In the genomic region with DNA sequence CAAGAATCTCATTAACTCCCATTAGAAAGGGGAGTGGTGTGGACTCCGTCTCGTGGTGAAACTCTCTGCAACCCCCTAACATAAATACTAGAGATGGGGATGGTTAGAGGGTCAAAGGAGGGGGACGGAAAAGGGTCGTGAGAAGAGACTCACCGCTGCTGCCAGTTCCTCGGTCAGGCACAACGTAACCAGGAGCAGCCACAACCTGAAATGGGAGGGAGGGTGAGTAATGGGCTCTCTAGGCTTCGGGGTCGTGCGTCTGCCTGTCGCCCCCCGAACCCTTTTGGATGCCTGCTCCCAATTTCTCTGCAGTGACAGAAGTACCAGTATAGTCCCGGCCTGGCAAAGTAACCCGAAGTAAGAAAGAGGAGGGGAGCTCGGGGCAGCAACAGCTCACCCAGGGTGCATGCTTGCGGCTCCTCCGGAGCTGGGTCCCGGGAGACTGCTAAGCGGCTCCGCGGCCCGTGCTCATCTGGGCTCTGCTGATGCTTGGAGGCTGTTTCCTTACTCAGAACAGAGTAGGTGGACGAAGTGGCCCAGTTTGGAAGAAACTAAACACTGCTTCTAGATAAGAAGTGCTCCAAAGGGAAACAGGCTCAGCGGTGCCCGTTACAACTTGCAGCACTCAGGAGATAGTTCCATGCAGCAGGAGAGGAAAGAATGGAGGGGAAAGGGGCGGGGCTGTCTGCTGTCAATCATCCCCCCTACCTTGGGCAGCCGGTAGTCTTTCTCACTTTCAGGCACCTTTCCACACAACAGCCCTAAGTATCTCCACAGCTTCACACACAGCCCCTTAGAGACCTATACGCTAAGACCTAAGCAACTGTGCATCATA, we compare ENCODE assay signal across 9 cellular contexts. TPM values are rescaled to one million over a fixed set of nuclear protein-coding genes. Genes with fewer than 3 reads are reported as not detected.
DNase-seq lines count a peak whose midpoint lies in the region; ATAC-seq and TF ChIP-seq lines count a peak whose summit lies in the region.
"Had no signal": no experiment of that assay in that cellular context is flagged by ENCODE, and none has a peak within 500 bp of the region (broad histone marks: within the 10 kb centered on the region; RNA-seq: fewer than 3 reads in every experiment).

A gene (minus strand): TSS at position 634 of the 835 bp plus-strand sequence. CDS start 226 bp downstream, at position 408.

- no peak within 1 kb of the TSS for H3K27ac Mint-ChIP-seq in natural killer cell treated with Interleukin-12 subunit alpha and Interleukin-12 subunit beta and Interleukin-15 and Interleukin-18, amount 100 ng/mL, for 72 hours
- H3K27ac Mint-ChIP-seq: activated CD8-positive, alpha-beta memory T cell treated with anti-CD3 and anti-CD28 coated beads, Interleukin-2, amount 10 ng/mL, durations not matched to agents 7 days and 5 days had no signal

- no peak within 1 kb of the TSS for H3K27ac ChIP-seq in thoracic aorta

- DNase-seq in MG63 (no peak), choroid plexus epithelial cell (ENCODE audit: low read depth) (no peak), islet precursor cell (peak; percentile 85), thoracic aorta (ENCODE audit: low spot score) (no peak), NCI-H1105 (lab: John Stamatoyannopoulos, UW) (no peak), HK-2 (ENCODE audit: unreplicated experiment) (no peak), SHP77 (lab: John Stamatoyannopoulos, UW) (no peak)
- DNase-seq in natural killer cell treated with Interleukin-12 subunit alpha and Interleukin-12 subunit beta and Interleukin-15 and Interleukin-18, amount 100 ng/mL, for 72 hours (ENCODE audit: low spot score): no peak
- DNase-seq: activated CD8-positive, alpha-beta memory T cell treated with anti-CD3 and anti-CD28 coated beads, Interleukin-2, amount 10 ng/mL, durations not matched to agents 7 days and 5 days had no signal

- no peaks in the 10 kb centered on the region for H3K4me1 Mint-ChIP-seq in natural killer cell treated with Interleukin-12 subunit alpha and Interleukin-12 subunit beta and Interleukin-15 and Interleukin-18, amount 100 ng/mL, for 72 hours (ENCODE audit: low read depth in 2 of 2)

- H3K36me3 Mint-ChIP-seq in natural killer cell treated with Interleukin-12 subunit alpha and Interleukin-12 subunit beta and Interleukin-15 and Interleukin-18, amount 100 ng/mL, for 72 hours: no peaks in the 10 kb centered on the region
- H3K36me3 Mint-ChIP-seq: activated CD8-positive, alpha-beta memory T cell treated with anti-CD3 and anti-CD28 coated beads, Interleukin-2, amount 10 ng/mL, durations not matched to agents 7 days and 5 days had no signal

- H3K4me3 ChIP-seq in MG63: peak within 1 kb of the TSS; percentile 58
- peak within 1 kb of the TSS; percentile 72 for H3K4me3 ChIP-seq in choroid plexus epithelial cell (ENCODE audit: low read depth, low read length)
- H3K4me3 ChIP-seq in thoracic aorta: peak within 1 kb of the TSS; percentile 78

- TF ChIP-seq CTCF in choroid plexus epithelial cell (conservative IDR thresholded peaks at IDR 0.05; ENCODE audit: low read depth, low read length): no peak
- no peak for TF ChIP-seq CTCF in thoracic aorta (IDR thresholded peaks at IDR 0.05)

- no peak for ATAC-seq in thoracic aorta (ENCODE audit: insufficient number of reproducible peaks, low FRiP score, low read depth)
- no peak for ATAC-seq in natural killer cell treated with Interleukin-12 subunit alpha and Interleukin-12 subunit beta and Interleukin-15 and Interleukin-18, amount 100 ng/mL, for 72 hours
- ATAC-seq: activated CD8-positive, alpha-beta memory T cell treated with anti-CD3 and anti-CD28 coated beads, Interleukin-2, amount 10 ng/mL, durations not matched to agents 7 days and 5 days had no signal

- no peaks in the 10 kb centered on the region for H3K27me3 ChIP-seq in MG63
- no peaks in the 10 kb centered on the region for H3K27me3 ChIP-seq in thoracic aorta (replicated peaks; ENCODE audit: insufficient read depth)

- H3K27me3 Mint-ChIP-seq in natural killer cell treated with Interleukin-12 subunit alpha and Interleukin-12 subunit beta and Interleukin-15 and Interleukin-18, amount 100 ng/mL, for 72 hours: peaks cover 13 to 22% of the 10 kb centered on the region in 2 donors

- H3K4me1 ChIP-seq in thoracic aorta (ENCODE audit: control insufficient read depth in 1 of 2, low read depth in 2 of 2): no peaks in the 10 kb centered on the region

- no peaks in the 10 kb centered on the region for H3K36me3 ChIP-seq in MG63
- H3K36me3 ChIP-seq in thoracic aorta: no peaks in the 10 kb centered on the region

- H3K4me3 Mint-ChIP-seq in natural killer cell treated with Interleukin-12 subunit alpha and Interleukin-12 subunit beta and Interleukin-15 and Interleukin-18, amount 100 ng/mL, for 72 hours: no peak within 1 kb of the TSS
- H3K4me3 Mint-ChIP-seq: activated CD8-positive, alpha-beta memory T cell treated with anti-CD3 and anti-CD28 coated beads, Interleukin-2, amount 10 ng/mL, durations not matched to agents 7 days and 5 days had no signal

- H3K9me3 Mint-ChIP-seq in natural killer cell treated with Interleukin-12 subunit alpha and Interleukin-12 subunit beta and Interleukin-15 and Interleukin-18, amount 100 ng/mL, for 72 hours: no peaks in the 10 kb centered on the region

- no peaks in the 10 kb centered on the region for H3K9me3 ChIP-seq in MG63
- H3K9me3 ChIP-seq in thoracic aorta: no peaks in the 10 kb centered on the region

RNA-seq across cellular contexts. Expression of the gene that starts here (rescaled TPM):
- total RNA-seq in MG63 (2014; rRNA removed; shearing (Covaris generic); ENCODE audit: low replicate concordance): 0.39 and 0.46 TPM in 2 replicates
- 1 to 10 TPM; 1.3 to 2.2 TPM for total RNA-seq in thoracic aorta
- total RNA-seq in natural killer cell treated with Interleukin-12 subunit alpha and Interleukin-12 subunit beta and Interleukin-15 and Interleukin-18, amount 100 ng/mL, for 72 hours: not detected
- total RNA-seq: activated CD8-positive, alpha-beta memory T cell treated with anti-CD3 and anti-CD28 coated beads, Interleukin-2, amount 10 ng/mL, durations not matched to agents 7 days and 5 days had no signal
